In the genomic region with DNA sequence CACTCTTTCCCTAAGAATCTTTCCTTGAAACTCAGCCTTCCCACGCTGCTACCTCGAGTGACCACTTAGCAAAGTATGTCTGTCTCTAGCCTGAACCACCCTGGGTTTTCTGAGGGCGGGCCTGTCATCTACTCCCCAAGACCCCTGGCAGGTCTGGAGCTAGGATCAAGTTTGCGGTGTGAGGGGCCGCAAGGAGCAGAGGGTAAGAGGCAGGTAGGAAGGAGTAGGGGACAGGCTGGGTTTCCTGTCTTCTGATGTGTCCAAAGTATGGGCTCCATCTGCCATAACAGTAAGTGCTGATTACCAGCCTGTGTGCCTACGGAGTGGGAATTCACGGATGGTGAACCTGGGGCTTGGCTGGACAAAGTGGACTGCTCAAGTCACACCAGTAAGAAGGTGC, we compare ENCODE assay signal across 29 cellular contexts. TPM values are rescaled to one million over a fixed set of nuclear protein-coding genes. Genes with fewer than 3 reads are reported as not detected.
DNase-seq lines count a peak whose midpoint lies in the region; ATAC-seq and TF ChIP-seq lines count a peak whose summit lies in the region.
"Had no signal": no experiment of that assay in that cellular context is flagged by ENCODE, and none has a peak within 500 bp of the region (broad histone marks: within the 10 kb centered on the region; RNA-seq: fewer than 3 reads in every experiment).

No MANE protein-coding gene starts in this region.

- DNase-seq in Caco-2, result no peak
- no peak for DNase-seq in effector memory CD8-positive, alpha-beta T cell
- no peak for DNase-seq in neural progenitor cell (ENCODE audit: low spot score)
- no peak for DNase-seq in erythroblast (lab: John Stamatoyannopoulos, UW)
- DNase-seq: activated CD4-positive, alpha-beta T cell treated with anti-CD3 and anti-CD28 coated beads for 36 hours; activated gamma-delta T cell; activated naive CD8-positive, alpha-beta T cell treated with anti-CD3 and anti-CD28 coated beads for 36 hours; activated T-cell treated with anti-CD3 and anti-CD28 coated beads, Interleukin-2, amount 50 U/mL, for 24 hours; aorta; C1 segment of cervical spinal cord; effector CD8-positive, alpha-beta T cell; NCI-H1048; NCI-H1694; NCI-H446; NCI-H748 treated with DMSO at 0.1 percent for 48 hours; occipital lobe; SJCRH30; stimulated activated naive B cell treated with anti-CD40 and anti-IgM and Interleukin-4, amounts not matched to agents 10 μg/mL and 1 μg/mL and 100 μg/mL, for 72 hours; SW 1271; T1000 had no signal

- peak overlapping the region; percentile 61 for H3K4me2 ChIP-seq in Loucy (ENCODE audit: low read depth, low read length, poor library complexity, severe bottlenecking)
- H3K4me2 ChIP-seq in neural progenitor cell, result no peak overlapping the region

- H3K36me3 Mint-ChIP-seq in Caco-2 (ENCODE audit: insufficient read depth, unreplicated experiment), result peaks cover 13% of the 10 kb centered on the region
- peaks cover 7% of the 10 kb centered on the region for H3K36me3 Mint-ChIP-seq in effector memory CD8-positive, alpha-beta T cell (ENCODE audit: insufficient read depth)
- H3K36me3 Mint-ChIP-seq in neural progenitor cell, result no peaks in the 10 kb centered on the region

- TF ChIP-seq CTCF in Caco-2 (IDR thresholded peaks at IDR 0.05; ENCODE audit: insufficient read depth in 1 of 2, low read depth in 1 of 2, low read length in 1 of 2, severe bottlenecking in 1 of 2, unreplicated experiment in 1 of 2), result no peak
- no peak for TF ChIP-seq CTCF in Loucy (conservative IDR thresholded peaks at IDR 0.05; ENCODE audit: low read length)
- TF ChIP-seq CTCF in neural progenitor cell (IDR thresholded peaks at IDR 0.05), result no peak

- peaks cover 27% of the 10 kb centered on the region for H3K4me1 Mint-ChIP-seq in Caco-2 (ENCODE audit: low read depth, unreplicated experiment)
- H3K4me1 Mint-ChIP-seq in effector memory CD8-positive, alpha-beta T cell (ENCODE audit: low read depth in 2 of 2), result peaks cover 19 to 29% of the 10 kb centered on the region in 2 donors
- H3K4me1 Mint-ChIP-seq in neural progenitor cell, result peaks cover 18% of the 10 kb centered on the region

- H4K20me1 ChIP-seq in Loucy (ENCODE audit: insufficient read depth, low read length, poor library complexity, severe bottlenecking) (no peaks in the 10 kb centered on the region), neural progenitor cell (ENCODE audit: low read depth) (no peaks in the 10 kb centered on the region)

- intact Hi-C loops in Caco-2 (cut with micrococcal nuclease; ENCODE audit: unreplicated experiment), result no loop called here

- no peaks in the 10 kb centered on the region for H3K9me2 ChIP-seq in Loucy (replicated peaks; ENCODE audit: low read depth, low read length)

- H3K36me3 ChIP-seq in Caco-2 (ENCODE audit: control insufficient read depth, insufficient read depth, low read length) (no peaks in the 10 kb centered on the region), Loucy (ENCODE audit: insufficient read depth, low read length) (no peaks in the 10 kb centered on the region), neural progenitor cell (no peaks in the 10 kb centered on the region)
- H3K36me3 ChIP-seq: cardiac muscle cell, HAP-1, SJCRH30, suprapubic skin had no signal

- H3K9me3 ChIP-seq in Caco-2, result no peaks in the 10 kb centered on the region
- H3K9me3 ChIP-seq in Loucy (ENCODE audit: insufficient read depth, low read depth, low read length), result no peaks in the 10 kb centered on the region
- no peaks in the 10 kb centered on the region for H3K9me3 ChIP-seq in neural progenitor cell (ENCODE audit: low read depth)
- H3K9me3 ChIP-seq: HAP-1, SJCRH30, suprapubic skin had no signal

- H3K27ac Mint-ChIP-seq in Caco-2 (ENCODE audit: unreplicated experiment) (peak overlapping the region; percentile 76), neural progenitor cell (peak overlapping the region; percentile 93)
- peak overlapping the region; percentile 54 to 84 for H3K27ac Mint-ChIP-seq in effector memory CD8-positive, alpha-beta T cell
- H3K27ac Mint-ChIP-seq: activated CD4-positive, alpha-beta T cell treated with anti-CD3 and anti-CD28 coated beads for 36 hours; activated naive CD8-positive, alpha-beta T cell treated with anti-CD3 and anti-CD28 coated beads for 36 hours; activated T-cell treated with anti-CD3 and anti-CD28 coated beads, Interleukin-2, amount 50 U/mL, for 24 hours; stimulated activated naive B cell treated with anti-CD40 and anti-IgM and Interleukin-4, amounts not matched to agents 10 μg/mL and 1 μg/mL and 100 μg/mL, for 72 hours had no signal

- H3K27me3 ChIP-seq in Caco-2 (replicated peaks; ENCODE audit: control insufficient read depth, insufficient read depth, low read length) (no peaks in the 10 kb centered on the region), Loucy (ENCODE audit: insufficient read depth, low read length, poor library complexity, severe bottlenecking) (no peaks in the 10 kb centered on the region), neural progenitor cell (no peaks in the 10 kb centered on the region)
- H3K27me3 ChIP-seq: cardiac muscle cell, SJCRH30, suprapubic skin had no signal

- H3F3A ChIP-seq in Loucy (ENCODE audit: low read depth), result no peaks in the 10 kb centered on the region
- no peaks in the 10 kb centered on the region for H3F3A ChIP-seq in neural progenitor cell (ENCODE audit: low read depth)

- no peak overlapping the region for H3K4me3 ChIP-seq in Caco-2 (ENCODE audit: low read depth, low read length)
- H3K4me3 ChIP-seq in Loucy (ENCODE audit: low read length, poor library complexity, severe bottlenecking), result peak overlapping the region; percentile 19
- H3K4me3 ChIP-seq in neural progenitor cell, result no peak overlapping the region
- H3K4me3 ChIP-seq: cardiac muscle cell, HAP-1, SJCRH30, suprapubic skin had no signal

- ATAC-seq in effector memory CD8-positive, alpha-beta T cell (replicated peaks), result no peak
- no peak for ATAC-seq in HG02623 (IDR thresholded peaks at IDR 0.05; ENCODE audit: unreplicated experiment)
- no peak for ATAC-seq in HG03432 (IDR thresholded peaks at IDR 0.05; ENCODE audit: unreplicated experiment)
- no peak for ATAC-seq in GM21390 (IDR thresholded peaks at IDR 0.05; ENCODE audit: unreplicated experiment)
- ATAC-seq: activated CD4-positive, alpha-beta T cell treated with anti-CD3 and anti-CD28 coated beads for 36 hours; left lobe of liver; stimulated activated naive B cell treated with anti-CD40 and anti-IgM and Interleukin-4, amounts not matched to agents 10 μg/mL and 1 μg/mL and 100 μg/mL, for 72 hours had no signal

- no TSS peak for BruUV-seq in Caco-2 (replicated peaks; lab: Mats Ljungman, UMichigan)

- H3K9me3 Mint-ChIP-seq in Caco-2 (ENCODE audit: unreplicated experiment) (no peaks in the 10 kb centered on the region), neural progenitor cell (no peaks in the 10 kb centered on the region)
- peaks cover 0 to 2% of the 10 kb centered on the region in 2 donors for H3K9me3 Mint-ChIP-seq in effector memory CD8-positive, alpha-beta T cell

- H3K9ac ChIP-seq in Loucy (ENCODE audit: low read depth, low read length, poor library complexity, severe bottlenecking) (peak overlapping the region; percentile 70), neural progenitor cell (no peak overlapping the region)

- TF ChIP-seq POLR2A in erythroblast (IDR thresholded peaks at IDR 0.05; ENCODE audit: low read length), result no peak

- H3K27ac ChIP-seq in neural progenitor cell, result no peak overlapping the region
- H3K27ac ChIP-seq: cardiac muscle cell, SJCRH30, suprapubic skin, VCaP had no signal

- H3K27me3 Mint-ChIP-seq in Caco-2 (ENCODE audit: insufficient read depth, unreplicated experiment) (no peaks in the 10 kb centered on the region), neural progenitor cell (ENCODE audit: insufficient read depth, low read depth) (peaks cover 8% of the 10 kb centered on the region)
- no peaks in the 10 kb centered on the region for H3K27me3 Mint-ChIP-seq in effector memory CD8-positive, alpha-beta T cell
- H3K27me3 Mint-ChIP-seq: activated CD4-positive, alpha-beta T cell treated with anti-CD3 and anti-CD28 coated beads for 36 hours; activated naive CD8-positive, alpha-beta T cell treated with anti-CD3 and anti-CD28 coated beads for 36 hours; activated T-cell treated with anti-CD3 and anti-CD28 coated beads, Interleukin-2, amount 50 U/mL, for 24 hours; stimulated activated naive B cell treated with anti-CD40 and anti-IgM and Interleukin-4, amounts not matched to agents 10 μg/mL and 1 μg/mL and 100 μg/mL, for 72 hours had no signal

- CTCF ChIA-PET in Caco-2 (lab: Charles Lee), result no interaction called here

- H3K79me2 ChIP-seq in Loucy (ENCODE audit: insufficient read depth, low read length) (no peaks in the 10 kb centered on the region), neural progenitor cell (ENCODE audit: low read depth) (no peaks in the 10 kb centered on the region)

- POLR2A ChIA-PET in Caco-2 (lab: Charles Lee), result no interaction called here

- no peak overlapping the region for H3K4me3 Mint-ChIP-seq in Caco-2 (ENCODE audit: unreplicated experiment)
- no peak overlapping the region for H3K4me3 Mint-ChIP-seq in effector memory CD8-positive, alpha-beta T cell
- no peak overlapping the region for H3K4me3 Mint-ChIP-seq in neural progenitor cell
- H3K4me3 Mint-ChIP-seq: activated CD4-positive, alpha-beta T cell treated with anti-CD3 and anti-CD28 coated beads for 36 hours; activated naive CD8-positive, alpha-beta T cell treated with anti-CD3 and anti-CD28 coated beads for 36 hours; activated T-cell treated with anti-CD3 and anti-CD28 coated beads, Interleukin-2, amount 50 U/mL, for 24 hours; stimulated activated naive B cell treated with anti-CD40 and anti-IgM and Interleukin-4, amounts not matched to agents 10 μg/mL and 1 μg/mL and 100 μg/mL, for 72 hours had no signal

- H2AFZ ChIP-seq in Loucy (ENCODE audit: low read length) (no peak overlapping the region), neural progenitor cell (replicated peaks) (no peak overlapping the region)

- H3K4me1 ChIP-seq in Caco-2 (peaks cover 42% of the 10 kb centered on the region), Loucy (ENCODE audit: insufficient read depth, low read length, poor library complexity, severe bottlenecking) (peaks cover 59% of the 10 kb centered on the region), neural progenitor cell (peaks cover 5% of the 10 kb centered on the region)
- H3K4me1 ChIP-seq: HAP-1, SJCRH30, suprapubic skin had no signal

RNA-seq across cellular contexts. Expression of gene ZFP36L2, which starts 25.4 kb away (rescaled TPM):
- total RNA-seq in Caco-2 (2022) (225 and 237 TPM in 2 replicates), neural progenitor cell (ENCODE audit: low replicate concordance) (13.8 and 15.1 TPM in 2 replicates)

Comparison
In these comparisons a context has a peak if more than half of its experiments do, and no peak if none do; other contexts are left out.
1. RNA of gene ZFP36L2, which starts 25.4 kb away (total RNA-seq): 225 to 237 TPM in Caco-2; 13.8 to 15.1 TPM in neural progenitor cell; every median in the first group is over 10 times any median in the second.
2. Peak in every context shown above with its lines, with median percentiles within 50 percentile points of each other: H3K27ac Mint-ChIP-seq.